In genomic region chr6:5730586-5731263, GRCh38 we compare ENCODE assay signal across 21 cellular contexts.
DNase-seq lines count a peak whose midpoint lies in the region; ATAC-seq and TF ChIP-seq lines count a peak whose summit lies in the region.
"Had no signal": no experiment of that assay in that cellular context is flagged by ENCODE, and none has a peak within 500 bp of the region (broad histone marks: within the 10 kb centered on the region; RNA-seq: fewer than 3 reads in every experiment).

No MANE protein-coding gene starts in this region.

- H3K4me3 ChIP-seq in GM23248 = no peak overlapping the region
- H3K4me3 ChIP-seq in mammary epithelial cell (replicated peaks in 1 of 3; ENCODE audit: insufficient read depth in 1 of 3, low read depth in 2 of 3, low read length in 3 of 3) = no peak overlapping the region
- no peak overlapping the region for H3K4me3 ChIP-seq in gastroesophageal sphincter
- no peak overlapping the region for H3K4me3 ChIP-seq in body of pancreas
- H3K4me3 ChIP-seq: ascending aorta, esophagus muscularis mucosa, GM12878, SJSA1, stomach had no signal

- ATAC-seq in gastroesophageal sphincter = peak; percentile 72
- no peak for ATAC-seq in body of pancreas
- ATAC-seq: GM12878, left cardiac atrium, right cardiac atrium had no signal

- TF ChIP-seq CTCF in mammary epithelial cell (conservative IDR thresholded peaks at IDR 0.05 in 1 of 2, IDR thresholded peaks at IDR 0.05 in 1 of 2; ENCODE audit: extremely low read depth in 1 of 2, insufficient read depth in 1 of 2, low read depth in 1 of 2, low read length in 2 of 2) (no peak), gastroesophageal sphincter (IDR thresholded peaks at IDR 0.05) (no peak), body of pancreas (IDR thresholded peaks at IDR 0.05) (no peak)

- H3K4me2 ChIP-seq in GM23248 (ENCODE audit: unreplicated experiment) (no peak overlapping the region), mammary epithelial cell (ENCODE audit: insufficient read depth, low read depth, low read length) (no peak overlapping the region)

- no peak overlapping the region for H3K27ac ChIP-seq in GM23248
- H3K27ac ChIP-seq in mammary epithelial cell (ENCODE audit: insufficient read depth, low read depth, low read length) = no peak overlapping the region
- H3K27ac ChIP-seq in gastroesophageal sphincter = no peak overlapping the region
- no peak overlapping the region for H3K27ac ChIP-seq in body of pancreas
- H3K27ac ChIP-seq: ascending aorta, esophagus muscularis mucosa, neutrophil, SJSA1, stomach had no signal

- 85% methylated on average over 8 of the region's 8 CpGs for WGBS in GM23248 (ENCODE audit: low coverage in 1 of 2, low lambda C conversion rate in 2 of 2, missing lambda C conversion rate in 2 of 2), 2 experiments
- WGBS in mammary epithelial cell (ENCODE audit: low coverage, missing lambda C conversion rate) = 94% methylated on average over 8 of the region's 8 CpGs
- WGBS in gastroesophageal sphincter (ENCODE audit: low coverage in 1 of 2), 2 donors = 75 to 79% methylated on average over 3 to 6 of the region's 8 CpGs
- WGBS in body of pancreas, 2 donors = 87 to 95% methylated on average over 8 of the region's 8 CpGs

- CTCF ChIA-PET in mammary epithelial cell (lab: Charles Lee; ENCODE audit: low non-redundant PET) = no interaction called here

- H3K36me3 ChIP-seq in GM23248 (ENCODE audit: low read depth) (no peaks in the 10 kb centered on the region), mammary epithelial cell (ENCODE audit: insufficient read depth, low read length) (no peaks in the 10 kb centered on the region), gastroesophageal sphincter (no peaks in the 10 kb centered on the region), body of pancreas (replicated peaks in 1 of 2; ENCODE audit: insufficient read depth in 1 of 2, low read depth in 2 of 2) (no peaks in the 10 kb centered on the region)
- H3K36me3 ChIP-seq: ascending aorta, esophagus muscularis mucosa, neutrophil, SJSA1, stomach had no signal

- in situ Hi-C loops in GM23248 (cut with MboI) = no loop called here
- in situ Hi-C loops in mammary epithelial cell (cut with MboI; ENCODE audit: low sequenced_read_pairs in 2 of 2) = no loop called here

- H4K20me1 ChIP-seq in GM23248 (ENCODE audit: insufficient read depth) = no peaks in the 10 kb centered on the region
- H4K20me1 ChIP-seq in mammary epithelial cell (ENCODE audit: insufficient read depth, low read length) = no peaks in the 10 kb centered on the region

- H3K4me1 ChIP-seq in GM23248 (ENCODE audit: insufficient read depth) (peaks cover 24% of the 10 kb centered on the region), mammary epithelial cell (ENCODE audit: insufficient read depth, low read length) (peaks cover 14% of the 10 kb centered on the region), gastroesophageal sphincter (peaks cover 0 to 9% (median 5%) of the 10 kb centered on the region in 3 donors), body of pancreas (no peaks in the 10 kb centered on the region)
- H3K4me1 ChIP-seq: ascending aorta had no signal

- intact Hi-C loops in mammary epithelial cell (cut with micrococcal nuclease) = no loop called here
- intact Hi-C loops in body of pancreas (cut with DNase I) = no loop called here

- peaks cover 20% of the 10 kb centered on the region for H3F3A ChIP-seq in GM23248 (ENCODE audit: insufficient read depth)

- H2AFZ ChIP-seq in GM23248 = no peak overlapping the region
- no peak overlapping the region for H2AFZ ChIP-seq in mammary epithelial cell (ENCODE audit: low read depth, low read length)

- DNase-seq in AG08395 (ENCODE audit: low spot score) (peak; percentile 50), GM23248 (peak; percentile 67), mammary epithelial cell (peak; percentile 52), body of pancreas (no peak), activated gamma-delta T cell (lab: John Stamatoyannopoulos, UW) (no peak), NCI-H146 (lab: John Stamatoyannopoulos, UW) (no peak)
- no peak for DNase-seq in effector CD4-positive, alpha-beta T cell
- DNase-seq: ACHN, dermis blood vessel endothelial cell, HFFc6, left cardiac atrium, NCI-H1436 treated with DMSO at 0.1 percent for 48 hours, right cardiac atrium, stomach, T-helper 2 cell had no signal

- H3K27me3 ChIP-seq in GM23248 (replicated peaks; ENCODE audit: insufficient read depth) (no peaks in the 10 kb centered on the region), mammary epithelial cell (ENCODE audit: insufficient read depth, low read length) (no peaks in the 10 kb centered on the region), gastroesophageal sphincter (no peaks in the 10 kb centered on the region), body of pancreas (no peaks in the 10 kb centered on the region)
- H3K27me3 ChIP-seq: ascending aorta, esophagus muscularis mucosa, neutrophil, SJSA1, stomach had no signal

- no peaks in the 10 kb centered on the region for H3K9me3 ChIP-seq in GM23248 (ENCODE audit: low read depth)
- H3K9me3 ChIP-seq in mammary epithelial cell (replicated peaks; ENCODE audit: insufficient read depth, low read length) = no peaks in the 10 kb centered on the region
- H3K9me3 ChIP-seq in gastroesophageal sphincter = no peaks in the 10 kb centered on the region
- H3K9me3 ChIP-seq in body of pancreas = no peaks in the 10 kb centered on the region
- H3K9me3 ChIP-seq: ascending aorta, esophagus muscularis mucosa, neutrophil, SJSA1, stomach had no signal

- H3K79me2 ChIP-seq in GM23248 (ENCODE audit: insufficient read depth) = no peaks in the 10 kb centered on the region
- H3K79me2 ChIP-seq in mammary epithelial cell (ENCODE audit: insufficient read depth, low read length) = no peaks in the 10 kb centered on the region

- TF ChIP-seq EP300 in gastroesophageal sphincter (IDR thresholded peaks at IDR 0.05) = no peak

- H3K9ac ChIP-seq in GM23248 (no peak overlapping the region), mammary epithelial cell (ENCODE audit: insufficient read depth, low read length) (no peak overlapping the region)

- dilution Hi-C loops in mammary epithelial cell (cut with HindIII; ENCODE audit: low sequenced_read_pairs) = no loop called here

- no peak for TF ChIP-seq POLR2A in gastroesophageal sphincter (IDR thresholded peaks at IDR 0.05)
- no peak for TF ChIP-seq POLR2A in body of pancreas (IDR thresholded peaks at IDR 0.05)

- H3K9me2 ChIP-seq in GM23248 (ENCODE audit: insufficient read depth) = no peaks in the 10 kb centered on the region

- BruUV-seq in mammary epithelial cell (replicated peaks; lab: Mats Ljungman, UMichigan) = no TSS peak

Comparison
In these comparisons a context has a peak if more than half of its experiments do, and no peak if none do; other contexts are left out.
1. DNase-seq: peak in AG08395 (single experiment), GM23248 (single experiment) and mammary epithelial cell (single experiment); none in body of pancreas (0 of 4), activated gamma-delta T cell (single experiment), effector CD4-positive, alpha-beta T cell (single experiment) and NCI-H146 (single experiment).